Comparison of ENCODE assay signal across 12 cellular contexts in genomic region chr1:2494323-2494693, GRCh38. TPM values are rescaled to one million over a fixed set of nuclear protein-coding genes. Genes with fewer than 3 reads are reported as not detected.
A peak's percentile ranks its signal among the peaks of the same experiment; 100 is the strongest.
DNase-seq lines count a peak whose midpoint lies in the region; ATAC-seq and TF ChIP-seq lines count a peak whose summit lies in the region.
"Had no signal": no experiment of that assay in that cellular context is flagged by ENCODE, and none has a peak within 500 bp of the region (broad histone marks: within the 10 kb centered on the region; RNA-seq: fewer than 3 reads in every experiment).

No MANE protein-coding gene starts in this region.

- no peak overlapping the region for H3K4me3 ChIP-seq in NB4 (ENCODE audit: low read depth, low read length)
- no peak overlapping the region for H3K4me3 ChIP-seq in epithelial cell of esophagus (ENCODE audit: low read length)
- H3K4me3 ChIP-seq: heart right ventricle, uterus had no signal

- DNase-seq in ELF-1 (ENCODE audit: low read depth, low spot score) (peak; percentile 68), NB4 (ENCODE audit: low read depth) (peak; percentile 17), epithelial cell of esophagus (ENCODE audit: low read depth) (peak; percentile 76), sciatic nerve (ENCODE audit: low spot score) (no peak), C1 segment of cervical spinal cord (lab: John Stamatoyannopoulos, UW) (no peak), head of caudate nucleus (no peak), GDM1 (lab: John Stamatoyannopoulos, UW) (no peak), SHP77 treated with DMSO at 0.1 percent for 48 hours (lab: John Stamatoyannopoulos, UW) (no peak)
- DNase-seq: activated CD4-positive, alpha-beta T cell treated with anti-CD3 and anti-CD28 coated beads, Interleukin-2, amount 50 U/mL, for 48 hours; heart right ventricle; NCI-H1048 had no signal

- TF ChIP-seq CTCF in NB4 (IDR thresholded peaks at IDR 0.05; ENCODE audit: low read depth, low read length) = no peak
- no peak for TF ChIP-seq CTCF in epithelial cell of esophagus (IDR thresholded peaks at IDR 0.05; ENCODE audit: insufficient read depth, low read depth, low read length, missing control alignments)

- intact Hi-C loops in sciatic nerve (cut with DNase I) (no loop called here), head of caudate nucleus (cut with DNase I) (no loop called here)

- ATAC-seq in sciatic nerve = peak; percentile 70
- ATAC-seq: heart right ventricle had no signal

- TF ChIP-seq POLR2A in NB4 (IDR thresholded peaks at IDR 0.05; ENCODE audit: extremely low read depth, insufficient read length) = no peak

RNA-seq across cellular contexts. Expression of gene PLCH2, which starts 18.2 kb away (rescaled TPM):
- total RNA-seq in sciatic nerve = 1.1 TPM

RNA-seq across cellular contexts. Expression of gene PANK4, which starts 32.1 kb away (rescaled TPM):
- 32.3 TPM for total RNA-seq in sciatic nerve

RNA-seq across cellular contexts. Expression of gene HES5, which starts 35.8 kb away (rescaled TPM):
- total RNA-seq in sciatic nerve = 2.1 TPM

Comparison
In these comparisons a context has a peak if more than half of its experiments do, and no peak if none do; other contexts are left out.
1. DNase-seq: peak in ELF-1 (single experiment), NB4 (single experiment) and epithelial cell of esophagus (single experiment); none in sciatic nerve (single experiment), C1 segment of cervical spinal cord (0 of 14), head of caudate nucleus (0 of 42), GDM1 (single experiment) and SHP77 treated with DMSO at 0.1 percent for 48 hours (single experiment).